In the genomic region with DNA sequence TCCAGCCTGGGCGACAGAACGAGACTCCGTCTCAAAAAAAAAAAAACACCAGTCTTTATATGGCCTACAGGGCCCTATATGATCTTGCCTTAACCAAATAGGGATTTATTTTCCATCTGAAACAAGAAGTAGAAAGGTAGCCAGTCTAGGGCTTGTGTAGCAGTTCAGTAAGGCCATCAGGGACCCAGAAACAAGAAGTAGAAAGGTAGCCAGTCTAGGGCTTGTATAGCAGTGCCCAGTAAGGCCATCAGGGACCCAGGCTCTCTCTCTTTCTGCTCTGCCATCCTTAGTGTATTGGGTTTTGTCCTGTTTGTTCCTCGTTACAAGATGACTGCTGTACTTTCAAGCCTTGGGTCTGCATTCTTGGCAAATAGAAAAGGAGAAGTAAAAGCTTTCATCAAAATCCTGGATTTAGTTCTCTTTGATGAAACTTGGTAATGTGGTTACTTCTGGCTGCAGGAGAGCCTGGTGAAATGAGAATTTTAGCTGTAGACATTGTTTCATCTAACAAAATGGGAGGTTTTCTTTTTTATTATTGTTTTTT, we compare ENCODE assay signal across 17 cellular contexts. TPM values are rescaled to one million over a fixed set of nuclear protein-coding genes. Genes with fewer than 3 reads are reported as not detected.
DNase-seq lines count a peak whose midpoint lies in the region; ATAC-seq and TF ChIP-seq lines count a peak whose summit lies in the region.
"Had no signal": no experiment of that assay in that cellular context is flagged by ENCODE, and none has a peak within 500 bp of the region (broad histone marks: within the 10 kb centered on the region; RNA-seq: fewer than 3 reads in every experiment).

No MANE protein-coding gene starts in this region.

- no peaks in the 10 kb centered on the region for H3K27me3 Mint-ChIP-seq in mesothelial cell of epicardium (ENCODE audit: low read depth)
- H3K27me3 Mint-ChIP-seq: CD8-positive, alpha-beta memory T cell had no signal

- H3K36me3 ChIP-seq in vagina (no peaks in the 10 kb centered on the region), H7 (replicated peaks; ENCODE audit: control insufficient read depth, insufficient read depth, low read length) (no peaks in the 10 kb centered on the region)
- H3K36me3 ChIP-seq: tibial artery had no signal

- peaks cover 21% of the 10 kb centered on the region for H3K9me3 Mint-ChIP-seq in mesothelial cell of epicardium

- TF ChIP-seq CTCF in mesothelial cell of epicardium (IDR thresholded peaks at IDR 0.05; ENCODE audit: unreplicated experiment) = no peak
- no peak for TF ChIP-seq CTCF in vagina (IDR thresholded peaks at IDR 0.05)

- H3K4me1 ChIP-seq in vagina = peaks cover 41% of the 10 kb centered on the region

- DNase-seq in Right ventricle myocardium inferior (ENCODE audit: missing footprints) (no peak), cardiac septum (ENCODE audit: low spot score) (no peak), SKM-1 (lab: John Stamatoyannopoulos, UW; ENCODE audit: unreplicated experiment) (peak; percentile 40), mesothelial cell of epicardium (ENCODE audit: low spot score in 2 of 2, unreplicated experiment in 2 of 2) (no peak), vagina (ENCODE audit: extremely low spot score in 2 of 2) (no peak), H7 (no peak)
- DNase-seq: activated CD8-positive, alpha-beta T cell treated with anti-CD3 and anti-CD28 coated beads, Interleukin-2, amount 10 ng/mL, durations not matched to agents 7 days and 5 days; amniotic stem cell; CD8-positive, alpha-beta memory T cell; NCI-H446 treated with DMSO at 0.1 percent for 48 hours; stimulated activated CD4-positive, alpha-beta T cell treated with anti-CD3 and anti-CD28 coated beads, Interleukin-4, amount 100 ng/mL, for 24 hours; tibial artery had no signal

- H3K27ac ChIP-seq in vagina = peak overlapping the region; percentile 72
- H3K27ac ChIP-seq: coronary artery had no signal

- H3K4me1 Mint-ChIP-seq in mesothelial cell of epicardium = peaks cover 22% of the 10 kb centered on the region

- no peak for TF ChIP-seq POLR2A in vagina (IDR thresholded peaks at IDR 0.05)

- H3K27ac Mint-ChIP-seq in mesothelial cell of epicardium = peak overlapping the region; percentile 76
- H3K27ac Mint-ChIP-seq: activated CD8-positive, alpha-beta T cell treated with anti-CD3 and anti-CD28 coated beads, Interleukin-2, amount 10 ng/mL, durations not matched to agents 7 days and 5 days; activated T-helper 2 cell treated with anti-CD3 and anti-CD28 coated beads, Interferon-gamma antibody, Interleukin-2, Interleukin-4, amounts not matched to agents 10 μg/mL and 5 μg/mL and 100 μg/mL, durations not matched to agents 14 hours and 24 hours and 36 hours had no signal

- H3K9me3 ChIP-seq in vagina = no peaks in the 10 kb centered on the region

- H3K4me3 ChIP-seq in vagina = no peak overlapping the region
- no peak overlapping the region for H3K4me3 ChIP-seq in H7 (ENCODE audit: insufficient read depth, low read depth, low read length)
- H3K4me3 ChIP-seq: coronary artery, lung, tibial artery had no signal

- intact Hi-C loops in Right ventricle myocardium inferior (cut with DNase I) = no loop called here
- intact Hi-C loops in cardiac septum (cut with DNase I) = no loop called here
- intact Hi-C loops in vagina (cut with DNase I) = no loop called here

- H3K36me3 Mint-ChIP-seq in mesothelial cell of epicardium = peaks cover 31% of the 10 kb centered on the region

- H3K27me3 ChIP-seq in vagina (no peaks in the 10 kb centered on the region), H7 (ENCODE audit: control insufficient read depth, insufficient read depth, low read length) (no peaks in the 10 kb centered on the region)
- H3K27me3 ChIP-seq: tibial artery had no signal

- H3K4me3 Mint-ChIP-seq in mesothelial cell of epicardium = no peak overlapping the region
- H3K4me3 Mint-ChIP-seq: activated CD8-positive, alpha-beta T cell treated with anti-CD3 and anti-CD28 coated beads, Interleukin-2, amount 10 ng/mL, durations not matched to agents 7 days and 5 days had no signal

- ATAC-seq in Right ventricle myocardium inferior (peak; percentile 34), GM21786 (IDR thresholded peaks at IDR 0.05; ENCODE audit: unreplicated experiment) (no peak), HG02970 (IDR thresholded peaks at IDR 0.05; ENCODE audit: low FRiP score, unreplicated experiment) (no peak)
- ATAC-seq: activated CD8-positive, alpha-beta T cell treated with anti-CD3 and anti-CD28 coated beads, Interleukin-2, amount 10 ng/mL, durations not matched to agents 7 days and 5 days had no signal

RNA-seq across cellular contexts. Expression of gene PKN2, which starts 46.1 kb away (rescaled TPM):
- total RNA-seq in Right ventricle myocardium inferior = 29.7 TPM
- total RNA-seq in cardiac septum = 27.0 TPM
- total RNA-seq in mesothelial cell of epicardium = 60.2 to 65.1 TPM (median 63.4 TPM) in 3 replicates
- 38.3 TPM for total RNA-seq in vagina
- 22.8 and 42.5 TPM in 2 replicates for total RNA-seq in H7 (2014; rRNA removed; shearing (Covaris generic))
